ENCODE assay signal across 8 cellular contexts in the genomic region with DNA sequence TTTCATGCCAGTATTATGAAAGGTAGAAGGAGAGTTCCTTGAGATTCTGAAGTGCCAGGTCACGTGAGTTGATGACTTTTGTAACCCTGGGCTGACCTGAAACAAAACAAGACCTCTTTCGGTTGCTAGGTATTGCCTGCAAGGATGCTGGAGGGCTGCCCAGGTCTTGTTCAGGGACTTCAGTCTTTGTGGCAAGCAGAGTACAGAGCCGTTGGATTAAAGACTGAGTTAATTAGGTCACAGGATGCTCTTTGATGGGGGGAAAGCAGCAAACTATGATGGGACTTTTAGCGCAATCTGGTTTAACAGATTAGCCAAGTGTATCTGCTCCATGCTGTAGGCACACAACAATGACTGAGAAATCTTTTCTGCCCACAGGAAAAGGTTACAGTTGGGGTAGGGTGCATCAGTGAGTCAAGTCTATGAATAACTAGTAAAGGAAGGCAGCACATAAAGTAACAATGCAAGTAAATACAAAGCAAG. TPM values are rescaled to one million over a fixed set of nuclear protein-coding genes. Genes with fewer than 3 reads are reported as not detected.
DNase-seq lines count a peak whose midpoint lies in the region; ATAC-seq and TF ChIP-seq lines count a peak whose summit lies in the region.

No MANE protein-coding gene starts in this region.

- intact Hi-C loops in activated CD4-positive, alpha-beta T cell treated with anti-CD3 and anti-CD28 coated beads for 36 hours (cut with DNase I, micrococcal nuclease), result loop anchor here (1.0 to 5.0 kb wide), 4 partner anchors 26 to 129 kb away; no protein-coding TSS in a partner anchor
- intact Hi-C loops in thyroid gland (cut with DNase I), result no loop called here
- intact Hi-C loops in esophagus squamous epithelium (cut with DNase I), result no loop called here

- H3K4me1 Mint-ChIP-seq in activated CD4-positive, alpha-beta T cell treated with anti-CD3 and anti-CD28 coated beads for 36 hours, result peaks cover 45% of the 10 kb centered on the region

- H3K9me3 ChIP-seq in thyroid gland (no peaks in the 10 kb centered on the region), esophagus squamous epithelium (no peaks in the 10 kb centered on the region)

- ATAC-seq in activated CD4-positive, alpha-beta T cell treated with anti-CD3 and anti-CD28 coated beads for 36 hours, result peak; percentile 53

- TF ChIP-seq POLR2A in thyroid gland (IDR thresholded peaks at IDR 0.05) (no peak), esophagus squamous epithelium (IDR thresholded peaks at IDR 0.05) (no peak)

- H3K27ac ChIP-seq in thyroid gland (peak overlapping the region; percentile 33 to 99 (median 59)), esophagus squamous epithelium (peak overlapping the region in 1 of 4 donors; percentile 94)

- TF ChIP-seq CTCF in epithelial cell of esophagus (IDR thresholded peaks at IDR 0.05; ENCODE audit: insufficient read depth, low read depth, low read length, missing control alignments) (no peak), thyroid gland (IDR thresholded peaks at IDR 0.05) (no peak), esophagus squamous epithelium (IDR thresholded peaks at IDR 0.05) (no peak)

- H3K27me3 Mint-ChIP-seq in activated CD4-positive, alpha-beta T cell treated with anti-CD3 and anti-CD28 coated beads for 36 hours, result no peaks in the 10 kb centered on the region

- DNase-seq in stimulated activated CD4-positive, alpha-beta T cell treated with anti-CD3 and anti-CD28 coated beads, Interleukin-15, amount 100 ng/mL, for 24 hours, result peak; percentile 39
- no peak for DNase-seq in stimulated activated CD4-positive, alpha-beta T cell treated with anti-CD3 and anti-CD28 coated beads, Interleukin-2, amount 100 ng/mL, for 48 hours
- peak; percentile 67 for DNase-seq in activated CD4-positive, alpha-beta T cell treated with anti-CD3 and anti-CD28 coated beads for 36 hours
- DNase-seq in epithelial cell of esophagus (ENCODE audit: low read depth), result peak; percentile 66
- peak; percentile 99 to 100 for DNase-seq in thyroid gland
- DNase-seq in OCI-M2 (lab: John Stamatoyannopoulos, UW; ENCODE audit: unreplicated experiment), result no peak
- DNase-seq in esophagus squamous epithelium (lab: John Stamatoyannopoulos, UW), result no peak
- no peak for DNase-seq in cerebellum (ENCODE audit: low spot score)

- H3K27me3 ChIP-seq in thyroid gland (no peaks in the 10 kb centered on the region), esophagus squamous epithelium (no peaks in the 10 kb centered on the region)

- peaks cover 2% of the 10 kb centered on the region for H3K9me3 Mint-ChIP-seq in activated CD4-positive, alpha-beta T cell treated with anti-CD3 and anti-CD28 coated beads for 36 hours (ENCODE audit: low read depth)

- H3K4me1 ChIP-seq in thyroid gland (peaks cover 45 to 51% of the 10 kb centered on the region in 2 donors), esophagus squamous epithelium (peaks cover 5 to 53% (median 8%) of the 10 kb centered on the region in 3 donors)

- POLR2A ChIA-PET in activated CD4-positive, alpha-beta T cell treated with anti-CD3 and anti-CD28 coated beads for 36 hours (lab: Charles Lee), result no interaction called here

- CTCF ChIA-PET in activated CD4-positive, alpha-beta T cell treated with anti-CD3 and anti-CD28 coated beads for 36 hours (lab: Charles Lee), result interaction anchor here (0.7 kb wide), 1 partner anchor 388 kb away, joined by 4 read pairs; no protein-coding TSS in a partner anchor

- WGBS in thyroid gland, 2 donors, result 23 to 35% methylated on average over 4 of the region's 4 CpGs
- WGBS in esophagus squamous epithelium, 2 donors, result 30 to 36% methylated on average over 4 of the region's 4 CpGs

- H3K36me3 ChIP-seq in thyroid gland (no peaks in the 10 kb centered on the region), esophagus squamous epithelium (no peaks in the 10 kb centered on the region)

- no peaks in the 10 kb centered on the region for H3K36me3 Mint-ChIP-seq in activated CD4-positive, alpha-beta T cell treated with anti-CD3 and anti-CD28 coated beads for 36 hours (ENCODE audit: low read depth)

- H3K27ac Mint-ChIP-seq in activated CD4-positive, alpha-beta T cell treated with anti-CD3 and anti-CD28 coated beads for 36 hours, result peak overlapping the region; percentile 88

- peak overlapping the region; percentile 32 for H3K4me3 Mint-ChIP-seq in activated CD4-positive, alpha-beta T cell treated with anti-CD3 and anti-CD28 coated beads for 36 hours

- H3K4me3 ChIP-seq in epithelial cell of esophagus (ENCODE audit: low read length) (no peak overlapping the region), thyroid gland (replicated peaks in 1 of 3) (no peak overlapping the region), esophagus squamous epithelium (no peak overlapping the region)

RNA-seq across cellular contexts. Expression of gene ELOVL5, which starts 12.8 kb away (rescaled TPM):
- 100 to 1,000 TPM in 1 of 2 experiments, 10 to 100 TPM in 1; 98.1 to 106 TPM for total RNA-seq in activated CD4-positive, alpha-beta T cell treated with anti-CD3 and anti-CD28 coated beads for 36 hours
- total RNA-seq in thyroid gland (100 to 1,000 TPM in 1 of 4 donors, 10 to 100 TPM in 3; 74.8 to 110 (median 90.6) TPM), esophagus squamous epithelium (10 to 100 TPM; 12.4 to 50.0 (median 33.2) TPM), cerebellum (50.4 TPM)

Comparison
In these comparisons a context has a peak if more than half of its experiments do, and no peak if none do; other contexts are left out.
1. DNase-seq: peak in stimulated activated CD4-positive, alpha-beta T cell treated with anti-CD3 and anti-CD28 coated beads, Interleukin-15, amount 100 ng/mL, for 24 hours (single experiment), activated CD4-positive, alpha-beta T cell treated with anti-CD3 and anti-CD28 coated beads for 36 hours (single experiment), epithelial cell of esophagus (single experiment) and thyroid gland (2 of 2); none in stimulated activated CD4-positive, alpha-beta T cell treated with anti-CD3 and anti-CD28 coated beads, Interleukin-2, amount 100 ng/mL, for 48 hours (0 of 2), OCI-M2 (single experiment), esophagus squamous epithelium (single experiment) and cerebellum (single experiment).
2. intact Hi-C loops: an anchor here in activated CD4-positive, alpha-beta T cell treated with anti-CD3 and anti-CD28 coated beads for 36 hours (1.0 to 5.0 kb wide); none called in thyroid gland and esophagus squamous epithelium.